ENCODE assay signal across 8 cellular contexts in the genomic region with DNA sequence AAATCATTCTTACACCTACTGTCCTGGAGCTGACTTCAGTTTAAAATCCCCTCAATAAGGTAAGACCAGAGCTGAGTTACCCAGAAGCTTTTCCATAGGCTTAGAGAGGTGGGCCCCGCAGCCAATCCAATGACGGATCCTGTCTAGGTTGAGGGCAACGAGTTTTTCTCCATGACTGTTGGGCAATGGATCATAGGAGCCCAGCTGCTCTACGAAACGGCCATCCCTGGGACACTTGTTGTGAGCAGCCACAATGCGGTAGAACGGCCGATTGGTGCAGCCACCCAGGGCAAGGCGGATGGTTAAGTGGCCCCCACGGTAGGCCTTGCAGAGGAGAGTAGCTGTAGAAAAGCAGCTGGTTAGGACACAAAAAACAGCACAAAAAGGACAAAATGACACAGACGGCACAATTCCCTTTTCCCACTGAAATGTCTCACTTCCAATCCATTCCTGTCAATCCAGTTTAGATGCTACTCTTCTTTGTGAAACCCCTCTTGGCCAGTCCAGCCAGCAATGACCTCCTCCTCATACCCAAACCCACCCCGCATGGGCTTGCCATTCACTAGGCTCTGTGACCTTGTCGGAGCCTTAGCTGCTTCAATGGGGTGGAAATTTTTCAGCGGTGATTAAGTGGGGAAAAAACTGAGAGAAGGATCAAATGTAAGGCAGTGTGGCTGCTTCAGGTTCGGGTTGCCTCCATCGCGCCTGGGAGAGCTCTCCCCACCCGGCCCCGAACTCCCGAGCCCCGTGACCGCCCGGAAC. TPM values are rescaled to one million over a fixed set of nuclear protein-coding genes. Genes with fewer than 3 reads are reported as not detected.
DNase-seq lines count a peak whose midpoint lies in the region; ATAC-seq, FAIRE-seq and TF ChIP-seq lines count a peak whose summit lies in the region.

No MANE protein-coding gene starts in this region.

- H3K36me3 ChIP-seq in pancreas: no peaks in the 10 kb centered on the region

- WGBS in pancreas, 2 donors: 7 to 10% methylated on average over 23 of the region's 23 CpGs

- H3K27me3 Mint-ChIP-seq in activated CD4-positive, alpha-beta memory T cell treated with anti-CD3 and anti-CD28 coated beads for 36 hours: no peaks in the 10 kb centered on the region

- peaks cover 43% of the 10 kb centered on the region for H3K36me3 Mint-ChIP-seq in activated CD4-positive, alpha-beta memory T cell treated with anti-CD3 and anti-CD28 coated beads for 36 hours

- CTCF ChIA-PET in activated CD4-positive, alpha-beta memory T cell treated with anti-CD3 and anti-CD28 coated beads for 36 hours (lab: Charles Lee): interaction anchor here (1.0 to 2.5 kb wide), 2 partner anchors 15 to 392 kb away, joined by 3 to 12 read pairs; no protein-coding TSS in a partner anchor

- H3K27me3 ChIP-seq in pancreas: no peaks in the 10 kb centered on the region

- no peaks in the 10 kb centered on the region for H3K9me3 Mint-ChIP-seq in activated CD4-positive, alpha-beta memory T cell treated with anti-CD3 and anti-CD28 coated beads for 36 hours

- TF ChIP-seq POLR2A in GM12891 (IDR thresholded peaks at IDR 0.05; ENCODE audit: low read depth, low read length): no peak

- TF ChIP-seq CTCF in fibroblast of villous mesenchyme (IDR thresholded peaks at IDR 0.05; ENCODE audit: insufficient read depth, low read depth, low read length) (no peak), pancreas (IDR thresholded peaks at IDR 0.05) (no peak)

- intact Hi-C loops in activated CD4-positive, alpha-beta memory T cell treated with anti-CD3 and anti-CD28 coated beads for 36 hours (cut with micrococcal nuclease): loop anchor here (1.0 to 2.0 kb wide), 3 partner anchors 8 to 244 kb away; a partner anchor contains a TSS
- intact Hi-C loops in pancreas (cut with DNase I): no loop called here
- intact Hi-C loops in posterior vena cava (cut with DNase I): no loop called here

- no peaks in the 10 kb centered on the region for H3K9me3 ChIP-seq in pancreas

- H3K27ac Mint-ChIP-seq in activated CD4-positive, alpha-beta memory T cell treated with anti-CD3 and anti-CD28 coated beads for 36 hours: peak overlapping the region; percentile 98

- peak overlapping the region; percentile 97 for H3K4me3 Mint-ChIP-seq in activated CD4-positive, alpha-beta memory T cell treated with anti-CD3 and anti-CD28 coated beads for 36 hours

- no peak for DNase-seq in GM12891 (ENCODE audit: insufficient read length, low spot score)
- peak; percentile 41 for DNase-seq in activated CD4-positive, alpha-beta memory T cell treated with anti-CD3 and anti-CD28 coated beads for 36 hours
- peak; percentile 34 for DNase-seq in fibroblast of villous mesenchyme (ENCODE audit: low read depth)
- DNase-seq in pancreas: peak in 1 of 6 donors; percentile 39
- DNase-seq in activated gamma-delta T cell treated with Interleukin-2 at 50 U/mL for 16 hours: no peak
- DNase-seq in posterior vena cava (ENCODE audit: low spot score): no peak

- H3K4me1 ChIP-seq in pancreas: peaks cover 0 to 22% (median 10%) of the 10 kb centered on the region in 3 donors

- peak overlapping the region; percentile 93 for H3K4me3 ChIP-seq in fibroblast of villous mesenchyme (ENCODE audit: low read depth, low read length)
- peak overlapping the region; percentile 58 to 98 (median 79) for H3K4me3 ChIP-seq in pancreas

- peak; percentile 2 for ATAC-seq in HG02981 (IDR thresholded peaks at IDR 0.05; ENCODE audit: unreplicated experiment)
- peak in 1 of 4 donors; percentile 2 for ATAC-seq in pancreas
- no peak for ATAC-seq in GM19351 (IDR thresholded peaks at IDR 0.05; ENCODE audit: unreplicated experiment)

- POLR2A ChIA-PET in activated CD4-positive, alpha-beta memory T cell treated with anti-CD3 and anti-CD28 coated beads for 36 hours (lab: Charles Lee): interaction anchor here (0.7 to 1.2 kb wide), 8 partner anchors 11 to 243 kb away, joined by 3 to 6 read pairs (median 3); a partner anchor contains a TSS

- FAIRE-seq in GM12891 (lab: Jason Lieb, UNC): peak; percentile 33
- FAIRE-seq in pancreas (lab: Jason Lieb, UNC): no peak

- H3K27ac ChIP-seq in pancreas: peak overlapping the region; percentile 53 to 86 (median 82)

- peaks cover 42% of the 10 kb centered on the region for H3K4me1 Mint-ChIP-seq in activated CD4-positive, alpha-beta memory T cell treated with anti-CD3 and anti-CD28 coated beads for 36 hours (ENCODE audit: low read depth)

TF ChIP-seq in GM12891, 5 proteins besides CTCF, POLR2A, EP300 and RAD21:
- no peak for TF ChIP-seq TAF1 (IDR thresholded peaks at IDR 0.05; ENCODE audit: low read depth, low read length)
- no peak for TF ChIP-seq POU2F2 (IDR thresholded peaks at IDR 0.05; ENCODE audit: low read depth, low read length)
- no peak for TF ChIP-seq POLR2AphosphoS5 (IDR thresholded peaks at IDR 0.05; ENCODE audit: low read depth, low read length)
- TF ChIP-seq SPI1 (IDR thresholded peaks at IDR 0.05; ENCODE audit: low read depth, low read length): no peak
- TF ChIP-seq PAX5 (IDR thresholded peaks at IDR 0.05; ENCODE audit: insufficient read depth, low read length, severe bottlenecking): no peak

RNA-seq across cellular contexts. Expression of a gene that starts 0.6 kb away (rescaled TPM):
- polyA plus RNA-seq in GM12891 (2012; ENCODE audit: low read depth, missing spikeins): 98.2 TPM
- total RNA-seq in activated CD4-positive, alpha-beta memory T cell treated with anti-CD3 and anti-CD28 coated beads for 36 hours: 100 to 1,000 TPM; 136 to 139 TPM
- 69.6 and 80.7 TPM in 2 replicates for total RNA-seq in fibroblast of villous mesenchyme
- total RNA-seq in pancreas: 10 to 100 TPM; 24.1 to 46.0 (median 42.9) TPM
- 10 to 100 TPM; 25.6 to 34.2 TPM for polyA plus RNA-seq in pancreas
- 10 to 100 TPM; 51.8 to 59.0 TPM for total RNA-seq in posterior vena cava

RNA-seq across cellular contexts. Expression of a gene that starts 4.8 kb away (rescaled TPM):
- 24.5 TPM for polyA plus RNA-seq in GM12891 (2012; ENCODE audit: low read depth, missing spikeins)
- total RNA-seq in activated CD4-positive, alpha-beta memory T cell treated with anti-CD3 and anti-CD28 coated beads for 36 hours: 10 to 100 TPM; 45.8 to 49.3 TPM
- total RNA-seq in fibroblast of villous mesenchyme (23.5 and 28.1 TPM in 2 replicates), pancreas (1 to 10 TPM; 3.7 to 6.7 (median 4.9) TPM), posterior vena cava (1 to 10 TPM; 8.7 to 8.9 TPM)
- polyA plus RNA-seq in pancreas: 1 to 10 TPM; 4.9 to 8.5 TPM

Comparison
In these comparisons a context has a peak if more than half of its experiments do, and no peak if none do; other contexts are left out.
1. DNase-seq: peak in activated CD4-positive, alpha-beta memory T cell treated with anti-CD3 and anti-CD28 coated beads for 36 hours (single experiment) and fibroblast of villous mesenchyme (single experiment); none in GM12891 (single experiment), activated gamma-delta T cell treated with Interleukin-2 at 50 U/mL for 16 hours (single experiment) and posterior vena cava (single experiment).